2 cellular contexts compared by ENCODE assay signal in genomic region chr22:45187891-45188290, GRCh38.
TF ChIP-seq lines count a peak whose summit lies in the region.

No MANE protein-coding gene starts in this region.

TF ChIP-seq in GM23338, 12 proteins besides CTCF, POLR2A, EP300 and RAD21:
- TF ChIP-seq CREB1 (CRISPR knock-in tag; IDR thresholded peaks at IDR 0.05; ENCODE audit: low read depth) (no peak), ETS1 (IDR thresholded peaks at IDR 0.05) (no peak), ZNF462 (CRISPR knock-in tag; IDR thresholded peaks at IDR 0.05) (no peak), ZNF331 (CRISPR knock-in tag; IDR thresholded peaks at IDR 0.05; ENCODE audit: low read depth) (no peak), JUNB (IDR thresholded peaks at IDR 0.05; ENCODE audit: unreplicated experiment) (no peak), EZH2 (IDR thresholded peaks at IDR 0.05; ENCODE audit: low read depth, unreplicated experiment) (no peak), ZNF114 (CRISPR knock-in tag; IDR thresholded peaks at IDR 0.05) (no peak), NANOG (IDR thresholded peaks at IDR 0.05; ENCODE audit: borderline replicate concordance) (no peak), STAT1 (IDR thresholded peaks at IDR 0.05; ENCODE audit: unreplicated experiment) (no peak), POLR2AphosphoS5 (IDR thresholded peaks at IDR 0.05; ENCODE audit: low read depth) (no peak), EZH2phosphoT487 (IDR thresholded peaks at IDR 0.05; ENCODE audit: unreplicated experiment) (no peak), REST (IDR thresholded peaks at IDR 0.05; ENCODE audit: unreplicated experiment) (no peak)

TF ChIP-seq in HepG2, 621 proteins besides CTCF, POLR2A, EP300 and RAD21:
- peak; percentile 2; the same call in 1 of the 2 replicates for TF ChIP-seq POLR2G (IDR thresholded peaks at IDR 0.05; ENCODE audit: low read depth, low read length)
- TF ChIP-seq HOXD1 (CRISPR knock-in tag; IDR thresholded peaks at IDR 0.05): no peak
